In the genomic region with DNA sequence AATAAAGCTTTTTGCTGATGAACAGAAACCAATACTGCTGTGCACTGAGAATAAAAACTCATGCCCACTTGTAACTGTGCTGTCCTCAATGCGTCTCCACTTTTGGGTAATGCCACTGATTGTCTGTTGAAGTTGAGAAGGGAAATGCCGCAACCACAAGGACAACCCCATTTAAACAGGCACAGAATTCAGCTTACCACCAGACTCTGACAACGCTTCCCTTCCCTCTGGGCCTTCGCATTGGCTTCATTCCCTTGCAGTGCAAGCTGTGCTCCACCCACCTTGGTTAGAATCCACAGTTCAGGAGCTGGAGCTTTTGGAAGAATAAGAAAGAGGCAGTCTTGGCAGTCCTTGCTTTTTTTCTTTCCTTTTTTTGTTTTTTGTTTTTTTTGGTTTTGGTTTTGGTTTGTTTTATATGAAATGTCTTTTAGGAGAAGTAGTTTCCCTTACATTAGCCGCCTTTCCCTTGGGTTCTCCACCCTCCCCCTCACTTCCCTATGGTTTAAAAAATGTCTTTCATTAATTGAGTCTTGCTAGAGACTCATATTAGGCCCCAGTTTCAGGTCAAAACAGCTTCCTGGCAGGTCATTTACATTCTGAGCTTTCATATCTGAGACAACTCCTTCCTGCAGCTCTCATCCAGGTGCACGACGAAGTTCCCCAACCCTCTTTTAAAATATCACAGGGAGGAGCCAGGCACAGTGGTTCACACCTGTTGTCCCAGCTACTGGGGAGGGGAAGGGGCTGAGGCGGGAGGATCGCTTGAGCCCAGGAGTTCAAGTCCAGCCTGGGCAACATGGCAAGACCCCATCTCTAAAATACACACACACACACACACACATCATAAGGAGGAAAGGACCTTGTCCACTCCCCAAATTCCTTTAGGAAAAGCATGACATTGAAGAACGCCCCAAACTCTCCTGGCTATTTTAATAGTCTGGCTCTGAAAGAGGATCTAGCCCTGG, we compare ENCODE assay signal across 9 cellular contexts. TPM values are rescaled to one million over a fixed set of nuclear protein-coding genes. Genes with fewer than 3 reads are reported as not detected.
DNase-seq lines count a peak whose midpoint lies in the region; ATAC-seq and TF ChIP-seq lines count a peak whose summit lies in the region.
"Had no signal": no experiment of that assay in that cellular context is flagged by ENCODE, and none has a peak within 500 bp of the region (broad histone marks: within the 10 kb centered on the region; RNA-seq: fewer than 3 reads in every experiment).

No MANE protein-coding gene starts in this region.

- intact Hi-C loops in dorsolateral prefrontal cortex (cut with DNase I), result no loop called here

- ATAC-seq in GM19324 (IDR thresholded peaks at IDR 0.05; ENCODE audit: low FRiP score, unreplicated experiment) (peak; percentile 69), HG02870 (IDR thresholded peaks at IDR 0.05; ENCODE audit: unreplicated experiment) (no peak), HG02571 (IDR thresholded peaks at IDR 0.05; ENCODE audit: unreplicated experiment) (no peak), HG03565 (IDR thresholded peaks at IDR 0.05; ENCODE audit: unreplicated experiment) (no peak)

- no peak for TF ChIP-seq CTCF in dorsolateral prefrontal cortex (IDR thresholded peaks at IDR 0.05 in 54 of 56, conservative IDR thresholded peaks at IDR 0.05 in 2 of 56; ENCODE audit: low read depth in 1 of 56, partially characterized antibody in 56 of 56)

- peak; percentile 55 for DNase-seq in SK-N-MC (ENCODE audit: low read depth, low spot score)
- DNase-seq in dorsolateral prefrontal cortex, result peak in 9 of 10 donors; percentile 23 to 74 (median 56)
- DNase-seq in myocyte (ENCODE audit: low read depth), result peak; percentile 26
- no peak for DNase-seq in AML-193 (lab: John Stamatoyannopoulos, UW)

- no peak overlapping the region for H3K9ac ChIP-seq in SK-N-MC (ENCODE audit: insufficient read length)

- H3K27ac ChIP-seq in SK-N-MC, result peak overlapping the region; percentile 53
- H3K27ac ChIP-seq in dorsolateral prefrontal cortex, result peak overlapping the region in 47 of 59 donors; percentile 3 to 83 (median 61)

- no peaks in the 10 kb centered on the region for H3K36me3 ChIP-seq in SK-N-MC (ENCODE audit: insufficient read depth, low read length)

- H3K4me3 ChIP-seq in SK-N-MC, result peak overlapping the region; percentile 21; the same call in 1 of the 2 replicates
- no peak overlapping the region for H3K4me3 ChIP-seq in dorsolateral prefrontal cortex

- H3K9me3 ChIP-seq in SK-N-MC (ENCODE audit: low read depth, low read length), result no peaks in the 10 kb centered on the region

- H3K27me3 ChIP-seq in dorsolateral prefrontal cortex, result no peaks in the 10 kb centered on the region

RNA-seq across cellular contexts. Expression of a gene that starts 20.7 kb away (rescaled TPM):
- total RNA-seq in dorsolateral prefrontal cortex, result under 1 TPM in 12 of 120 experiments, not detected in 108; 0.16 to 0.41 (median 0.26) TPM
- not detected in 2 replicates for total RNA-seq in myocyte
- polyA plus RNA-seq in myocyte (2012), result not detected
- total RNA-seq: kidney epithelial cell had no signal

RNA-seq across cellular contexts. Expression of a gene that starts 51.1 kb away (rescaled TPM):
- 10 to 100 TPM; 16.5 to 57.6 (median 29.2) TPM for total RNA-seq in dorsolateral prefrontal cortex
- 19.6 and 20.6 TPM in 2 replicates for total RNA-seq in myocyte
- 5.7 TPM for polyA plus RNA-seq in myocyte (2012)

RNA-seq across cellular contexts. Expression of a gene that starts 51.1 kb away (rescaled TPM):
- 10 to 100 TPM; 51.9 to 91.9 (median 71.8) TPM for total RNA-seq in dorsolateral prefrontal cortex
- total RNA-seq in myocyte, result 100 and 103 TPM in 2 replicates
- polyA plus RNA-seq in myocyte (2012), result 36.8 TPM

Comparison
In these comparisons a context has a peak if more than half of its experiments do, and no peak if none do; other contexts are left out.
1. DNase-seq: peak in SK-N-MC (single experiment), dorsolateral prefrontal cortex (9 of 10) and myocyte (single experiment); none in AML-193 (0 of 2).